ENCODE assay signal across 3 cellular contexts in the genomic region with DNA sequence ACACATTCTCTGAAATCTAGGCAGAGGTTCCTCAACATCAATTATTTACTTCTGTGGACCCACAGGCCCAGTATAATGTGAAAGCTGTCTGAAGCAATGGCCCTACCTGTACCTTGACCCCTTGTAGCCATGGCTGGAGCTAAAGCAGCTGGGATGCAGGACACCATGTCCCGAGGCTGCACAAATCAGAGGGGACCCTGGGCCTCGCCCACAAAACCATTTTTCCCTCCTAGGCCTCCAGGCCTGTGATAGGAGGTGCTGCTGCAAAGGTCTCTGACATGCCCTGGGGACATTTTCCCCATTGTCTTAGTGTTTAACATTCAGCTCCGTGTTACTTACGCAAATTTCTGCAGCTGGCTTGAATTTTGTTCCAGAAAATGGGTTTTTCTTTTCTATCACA.
A peak's percentile ranks its signal among the peaks of the same experiment; 100 is the strongest.
TF ChIP-seq lines count a peak whose summit lies in the region.

No MANE protein-coding gene starts in this region.

TF ChIP-seq in A549, 52 proteins besides CTCF, POLR2A, EP300 and RAD21:
- TF ChIP-seq TFCP2L1 (CRISPR knock-in tag; IDR thresholded peaks at IDR 0.05) (no peak), ZFP36 (IDR thresholded peaks at IDR 0.05; ENCODE audit: borderline replicate concordance, partially characterized antibody) (peak; percentile 74)
TF ChIP-seq in A549: peak in this region for 1.

TF ChIP-seq in HEK293, 187 proteins besides CTCF, POLR2A, EP300 and RAD21:
- peak; percentile 55 for TF ChIP-seq SETDB1 (IDR thresholded peaks at IDR 0.05; ENCODE audit: insufficient read length, low read length)
- no peak for TF ChIP-seq ZNF555 (tag by site-specific recombination; conservative IDR thresholded peaks at IDR 0.05)
- no peak for TF ChIP-seq ZNF341 (tag by site-specific recombination; IDR thresholded peaks at IDR 0.05; ENCODE audit: low read depth)
- TF ChIP-seq ZNF529 (tag by site-specific recombination; IDR thresholded peaks at IDR 0.05; ENCODE audit: insufficient replicate concordance): no peak
- TF ChIP-seq ZNF585B (tag by site-specific recombination; IDR thresholded peaks at IDR 0.05): peak; percentile 81
- no peak for TF ChIP-seq SALL2 (tag by site-specific recombination; IDR thresholded peaks at IDR 0.05; ENCODE audit: borderline replicate concordance)
- TF ChIP-seq WT1 (tag by site-specific recombination; IDR thresholded peaks at IDR 0.05): no peak
- TF ChIP-seq KLF1 (tag by site-specific recombination; IDR thresholded peaks at IDR 0.05): no peak
- TF ChIP-seq, protein P1, sequence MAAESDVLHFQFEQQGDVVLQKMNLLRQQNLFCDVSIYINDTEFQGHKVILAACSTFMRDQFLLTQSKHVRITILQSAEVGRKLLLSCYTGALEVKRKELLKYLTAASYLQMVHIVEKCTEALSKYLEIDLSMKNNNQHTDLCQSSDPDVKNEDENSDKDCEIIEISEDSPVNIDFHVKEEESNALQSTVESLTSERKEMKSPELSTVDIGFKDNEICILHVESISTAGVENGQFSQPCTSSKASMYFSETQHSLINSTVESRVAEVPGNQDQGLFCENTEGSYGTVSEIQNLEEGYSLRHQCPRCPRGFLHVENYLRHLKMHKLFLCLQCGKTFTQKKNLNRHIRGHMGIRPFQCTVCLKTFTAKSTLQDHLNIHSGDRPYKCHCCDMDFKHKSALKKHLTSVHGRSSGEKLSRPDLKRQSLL (tag by site-specific recombination; IDR thresholded peaks at IDR 0.05): no peak
- TF ChIP-seq ZNF112 (tag by site-specific recombination; IDR thresholded peaks at IDR 0.05): no peak
- no peak for TF ChIP-seq ZNF354C (tag by site-specific recombination; IDR thresholded peaks at IDR 0.05; ENCODE audit: borderline replicate concordance, low read depth)
- TF ChIP-seq TRIM28 (IDR thresholded peaks at IDR 0.05; ENCODE audit: borderline replicate concordance, low read length): peak; percentile 56; the same call in 1 of the 2 replicates

TF ChIP-seq in K562, 482 proteins besides CTCF, POLR2A, EP300 and RAD21:
- TF ChIP-seq, protein P2, sequence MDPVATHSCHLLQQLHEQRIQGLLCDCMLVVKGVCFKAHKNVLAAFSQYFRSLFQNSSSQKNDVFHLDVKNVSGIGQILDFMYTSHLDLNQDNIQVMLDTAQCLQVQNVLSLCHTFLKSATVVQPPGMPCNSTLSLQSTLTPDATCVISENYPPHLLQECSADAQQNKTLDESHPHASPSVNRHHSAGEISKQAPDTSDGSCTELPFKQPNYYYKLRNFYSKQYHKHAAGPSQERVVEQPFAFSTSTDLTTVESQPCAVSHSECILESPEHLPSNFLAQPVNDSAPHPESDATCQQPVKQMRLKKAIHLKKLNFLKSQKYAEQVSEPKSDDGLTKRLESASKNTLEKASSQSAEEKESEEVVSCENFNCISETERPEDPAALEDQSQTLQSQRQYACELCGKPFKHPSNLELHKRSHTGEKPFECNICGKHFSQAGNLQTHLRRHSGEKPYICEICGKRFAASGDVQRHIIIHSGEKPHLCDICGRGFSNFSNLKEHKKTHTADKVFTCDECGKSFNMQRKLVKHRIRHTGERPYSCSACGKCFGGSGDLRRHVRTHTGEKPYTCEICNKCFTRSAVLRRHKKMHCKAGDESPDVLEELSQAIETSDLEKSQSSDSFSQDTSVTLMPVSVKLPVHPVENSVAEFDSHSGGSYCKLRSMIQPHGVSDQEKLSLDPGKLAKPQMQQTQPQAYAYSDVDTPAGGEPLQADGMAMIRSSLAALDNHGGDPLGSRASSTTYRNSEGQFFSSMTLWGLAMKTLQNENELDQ (CRISPR knock-in tag; IDR thresholded peaks at IDR 0.05; ENCODE audit: borderline replicate concordance): no peak
- TF ChIP-seq ZFP36 (IDR thresholded peaks at IDR 0.05; ENCODE audit: low read depth, low read length, partially characterized antibody): peak; percentile 31
